1 cellular context compared by ENCODE assay signal in the genomic region with DNA sequence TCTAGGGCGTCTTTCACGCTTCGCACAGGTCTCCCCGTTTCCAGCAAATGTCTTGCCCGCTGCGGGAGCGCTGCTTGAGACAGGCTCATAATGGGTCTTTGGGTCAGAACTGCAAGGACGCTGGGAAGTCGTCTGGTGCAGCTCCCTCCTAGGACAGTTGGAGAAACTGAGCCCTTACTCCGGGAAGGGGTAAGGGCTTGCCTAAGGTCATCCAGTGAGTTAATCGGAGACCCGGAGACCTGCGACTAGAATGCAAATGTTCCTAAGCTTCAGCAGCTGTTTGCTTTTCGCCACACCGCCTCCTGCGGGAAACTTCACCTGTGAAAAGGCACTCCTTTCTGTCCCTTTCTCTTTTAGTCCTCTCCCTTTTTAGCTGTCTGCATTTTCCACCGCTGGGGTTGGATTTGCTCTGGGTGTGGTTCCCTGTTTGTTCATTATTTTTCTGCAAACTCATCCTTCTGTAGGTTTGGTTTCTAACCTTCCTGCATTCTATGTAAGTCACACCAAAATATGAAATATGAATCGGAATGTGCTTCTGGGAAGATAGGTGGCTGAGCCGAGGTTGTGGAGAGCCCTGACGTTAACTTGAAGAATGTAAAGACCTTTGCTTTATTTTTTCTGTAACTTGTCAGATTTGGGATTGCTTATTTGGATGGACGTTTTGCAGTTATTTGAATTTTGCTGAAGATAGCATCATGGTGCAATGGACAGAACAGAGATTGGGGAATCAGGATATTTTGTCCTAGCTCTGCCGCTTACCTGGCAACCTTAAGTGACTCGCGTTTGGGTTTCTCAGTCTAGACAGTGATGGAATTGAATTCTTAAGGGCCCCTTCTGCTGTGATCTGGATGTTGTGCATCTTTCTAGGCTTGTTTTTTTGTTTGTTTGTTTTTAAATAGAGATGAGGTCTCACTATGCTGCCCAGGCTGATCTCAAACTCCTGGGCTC.
TF ChIP-seq lines count a peak whose summit lies in the region.

No MANE protein-coding gene starts in this region.

TF ChIP-seq in neural cell, 6 proteins besides CTCF, POLR2A, EP300 and RAD21 (continued from another document):
- no peak for TF ChIP-seq MXI1 (conservative IDR thresholded peaks at IDR 0.05; ENCODE audit: poor library complexity, severe bottlenecking)
